In genomic region chr12:50084775-50085614, GRCh38 we compare ENCODE assay signal across 8 cellular contexts. TPM values are rescaled to one million over a fixed set of nuclear protein-coding genes. Genes with fewer than 3 reads are reported as not detected.
A peak's percentile ranks its signal among the peaks of the same experiment; 100 is the strongest.
DNase-seq lines count a peak whose midpoint lies in the region; ATAC-seq and TF ChIP-seq lines count a peak whose summit lies in the region.

SMARCD1 (plus strand) TSS chr12:50085342; CDS start chr12:50085370, 28 bp downstream.

- DNase-seq in A673 (ENCODE audit: low spot score) (peak; percentile 98), NCI-H2171 treated with DMSO at 0.1 percent for 48 hours (lab: John Stamatoyannopoulos, UW) (peak; percentile 96), WERI-Rb-1 (peak; percentile 96), mammary epithelial cell (peak; percentile 86), iPS-NIHi7 (ENCODE audit: extremely low spot score) (peak; percentile 94), smooth muscle cell of the brain vasculature (ENCODE audit: low read depth, low spot score) (peak; percentile 85)

- peaks cover 43% of the 10 kb centered on the region for H3K79me2 ChIP-seq in mammary epithelial cell (ENCODE audit: insufficient read depth, low read length)

- H4K20me1 ChIP-seq in mammary epithelial cell (ENCODE audit: insufficient read depth, low read length): no peaks in the 10 kb centered on the region

- in situ Hi-C loops in mammary epithelial cell (cut with MboI; ENCODE audit: low sequenced_read_pairs in 2 of 2): loop anchor here in 1 of 2 donors (10.0 to 25.0 kb wide), 2 partner anchors 90 to 227 kb away; no protein-coding TSS in a partner anchor

- H3K9me3 ChIP-seq in A673 (ENCODE audit: low read depth, low read length, poor library complexity, severe bottlenecking): no peaks in the 10 kb centered on the region
- no peaks in the 10 kb centered on the region for H3K9me3 ChIP-seq in WERI-Rb-1 (ENCODE audit: severe bottlenecking)
- no peaks in the 10 kb centered on the region for H3K9me3 ChIP-seq in mammary epithelial cell (replicated peaks; ENCODE audit: insufficient read depth, low read length)

- peak within 1 kb of the TSS; percentile 76 for H3K4me3 ChIP-seq in A673 (ENCODE audit: low read depth, low read length, poor library complexity, severe bottlenecking)
- H3K4me3 ChIP-seq in WERI-Rb-1 (ENCODE audit: low read depth, low read length): peak within 1 kb of the TSS; percentile 52
- H3K4me3 ChIP-seq in mammary epithelial cell (replicated peaks in 1 of 3; ENCODE audit: insufficient read depth in 1 of 3, low read depth in 2 of 3, low read length in 3 of 3): peak within 1 kb of the TSS; percentile 47 to 77 (median 66)

- no peaks in the 10 kb centered on the region for H3K27me3 ChIP-seq in A673 (replicated peaks; ENCODE audit: insufficient read depth, low read depth, low read length, poor library complexity)
- H3K27me3 ChIP-seq in WERI-Rb-1 (ENCODE audit: insufficient read depth, low read depth, severe bottlenecking): no peaks in the 10 kb centered on the region
- no peaks in the 10 kb centered on the region for H3K27me3 ChIP-seq in mammary epithelial cell (ENCODE audit: insufficient read depth, low read length)

- H2AFZ ChIP-seq in mammary epithelial cell (ENCODE audit: low read depth, low read length): peak within 1 kb of the TSS; percentile 83

- CTCF ChIA-PET in A673 (lab: Charles Lee) (interaction anchor here (0.5 to 2.8 kb wide), 15 partner anchors 10 to 230 kb away, joined by 3 to 19 read pairs (median 4); partner anchors contain the start of genes COX14 and GPD1), mammary epithelial cell (lab: Charles Lee; ENCODE audit: low non-redundant PET) (interaction anchor here (0.6 to 1.3 kb wide), 3 partner anchors 18 to 116 kb away, joined by 3 to 10 read pairs (median 5); partner anchors contain the start of gene COX14)

- H3K4me1 ChIP-seq in A673 (ENCODE audit: insufficient read depth, low read length, poor library complexity, severe bottlenecking) (peaks cover 5% of the 10 kb centered on the region), mammary epithelial cell (ENCODE audit: insufficient read depth, low read length) (peaks cover 37% of the 10 kb centered on the region)

- POLR2A ChIA-PET in A673 (lab: Charles Lee; ENCODE audit: low non-redundant PET): interaction anchor here (0.6 to 0.7 kb wide), 10 partner anchors 17 to 664 kb away, joined by 3 to 19 read pairs (median 6); partner anchors contain the start of gene GPD1

- peak within 1 kb of the TSS; percentile 90 for H3K27ac ChIP-seq in A673 (ENCODE audit: low read depth, low read length, poor library complexity, severe bottlenecking)
- H3K27ac ChIP-seq in WERI-Rb-1: peak within 1 kb of the TSS; percentile 96
- H3K27ac ChIP-seq in mammary epithelial cell (ENCODE audit: insufficient read depth, low read depth, low read length): peak within 1 kb of the TSS; percentile 57

- peak within 1 kb of the TSS; percentile 63 for H3K9ac ChIP-seq in mammary epithelial cell (ENCODE audit: insufficient read depth, low read length)

- peak; percentile 71 for ATAC-seq in GM18861 (IDR thresholded peaks at IDR 0.05; ENCODE audit: unreplicated experiment)
- ATAC-seq in HG03103 (IDR thresholded peaks at IDR 0.05; ENCODE audit: low read depth, unreplicated experiment): peak; percentile 75

- dilution Hi-C loops in mammary epithelial cell (cut with HindIII; ENCODE audit: low sequenced_read_pairs): no loop called here

- TF ChIP-seq CTCF in A673 (conservative IDR thresholded peaks at IDR 0.05; ENCODE audit: low read depth, low read length) (peak; percentile 91), WERI-Rb-1 (IDR thresholded peaks at IDR 0.05; ENCODE audit: low read depth, low read length) (peak; percentile 79), mammary epithelial cell (conservative IDR thresholded peaks at IDR 0.05 in 1 of 2, IDR thresholded peaks at IDR 0.05 in 1 of 2; ENCODE audit: extremely low read depth in 1 of 2, insufficient read depth in 1 of 2, low read depth in 1 of 2, low read length in 2 of 2) (peak; percentile 15 to 72)

- H3K36me3 ChIP-seq in A673 (ENCODE audit: insufficient read depth, low read length, poor library complexity, severe bottlenecking): peaks cover 31% of the 10 kb centered on the region
- H3K36me3 ChIP-seq in WERI-Rb-1: peaks cover 36% of the 10 kb centered on the region
- H3K36me3 ChIP-seq in mammary epithelial cell (ENCODE audit: insufficient read depth, low read length): peaks cover 13% of the 10 kb centered on the region

- intact Hi-C loops in A673 (cut with micrococcal nuclease; ENCODE audit: unreplicated experiment): loop anchor here (2.0 kb wide), 1 partner anchor 82 kb away; the partner anchor contains the start of gene CERS5
- intact Hi-C loops in mammary epithelial cell (cut with micrococcal nuclease): loop anchor here (5.0 to 10.0 kb wide), 3 partner anchors 137 to 530 kb away; partner anchors contain the start of gene LARP4

- BruUV-seq in A673 (replicated peaks; lab: Mats Ljungman, UMichigan) (TSS peak; percentile 99), mammary epithelial cell (replicated peaks; lab: Mats Ljungman, UMichigan) (TSS peak; percentile 8)

- WGBS in mammary epithelial cell (ENCODE audit: low coverage, missing lambda C conversion rate): 1% methylated on average over 15 of the region's 69 CpGs

- H3K4me2 ChIP-seq in mammary epithelial cell (ENCODE audit: insufficient read depth, low read depth, low read length): peak within 1 kb of the TSS; percentile 96

RNA-seq across cellular contexts. Expression of gene SMARCD1, which starts in this region (rescaled TPM):
- total RNA-seq in A673 (2021) (141 and 152 TPM in 2 replicates), mammary epithelial cell (100 to 1,000 TPM; 106 to 107 TPM)
- 70.9 TPM for polyA plus RNA-seq in mammary epithelial cell
- 134 TPM for polyA minus RNA-seq in mammary epithelial cell

Comparison
In these comparisons a context has a peak if more than half of its experiments do, and no peak if none do; other contexts are left out.
1. Peak in every context shown above with its lines: DNase-seq, ATAC-seq, H3K4me3 ChIP-seq and H3K27ac ChIP-seq.